Comparison of ENCODE assay signal across 8 cellular contexts in genomic region chr17:7352559-7352889, GRCh38. TPM values are rescaled to one million over a fixed set of nuclear protein-coding genes. Genes with fewer than 3 reads are reported as not detected.
DNase-seq lines count a peak whose midpoint lies in the region; ATAC-seq lines count a peak whose summit lies in the region.

No MANE protein-coding gene starts in this region.

- peaks cover 16% of the 10 kb centered on the region for H3K36me3 Mint-ChIP-seq in activated T-helper 1 cell treated with anti-CD3 and anti-CD28 coated beads, Interleukin-12 subunit alpha, Interleukin-12 subunit beta, Interleukin-2, Interleukin-4 antibody, amounts not matched to agents 30 ng/mL and 10 ng/mL and 1 ng/mL, durations not matched to agents 14 hours and 24 hours and 36 hours (ENCODE audit: low read depth)

- H3K4me3 Mint-ChIP-seq in activated T-helper 1 cell treated with anti-CD3 and anti-CD28 coated beads, Interleukin-12 subunit alpha, Interleukin-12 subunit beta, Interleukin-2, Interleukin-4 antibody, amounts not matched to agents 30 ng/mL and 10 ng/mL and 1 ng/mL, durations not matched to agents 14 hours and 24 hours and 36 hours = peak overlapping the region; percentile 84

- H3K4me1 ChIP-seq in iPS DF 6.9 (ENCODE audit: control insufficient read depth, insufficient read depth, low read length) = peaks cover 4% of the 10 kb centered on the region; the same call in 1 of the 2 replicates

- H3K9me3 ChIP-seq in iPS DF 6.9 (ENCODE audit: control insufficient read depth, insufficient read depth, low read length) = no peaks in the 10 kb centered on the region

- H3K27me3 Mint-ChIP-seq in activated T-helper 1 cell treated with anti-CD3 and anti-CD28 coated beads, Interleukin-12 subunit alpha, Interleukin-12 subunit beta, Interleukin-2, Interleukin-4 antibody, amounts not matched to agents 30 ng/mL and 10 ng/mL and 1 ng/mL, durations not matched to agents 14 hours and 24 hours and 36 hours (ENCODE audit: insufficient read depth) = no peaks in the 10 kb centered on the region

- H3K4me3 ChIP-seq in H7 (ENCODE audit: insufficient read depth, low read depth, low read length) (peak overlapping the region; percentile 76), iPS DF 6.9 (ENCODE audit: low read length) (peak overlapping the region; percentile 69; the same call in 1 of the 2 replicates), skin epidermis (peak overlapping the region; percentile 46 to 81 (median 68))

- H3K36me3 ChIP-seq in H7 (replicated peaks; ENCODE audit: control insufficient read depth, insufficient read depth, low read length) (no peaks in the 10 kb centered on the region), iPS DF 6.9 (ENCODE audit: control insufficient read depth, insufficient read depth, low read length) (no peaks in the 10 kb centered on the region)

- H3K27ac ChIP-seq in iPS DF 6.9 (ENCODE audit: low read length) = no peak overlapping the region
- H3K27ac ChIP-seq in skin epidermis = peak overlapping the region; percentile 78 to 99 (median 96)

- H3K27me3 ChIP-seq in H7 (ENCODE audit: control insufficient read depth, insufficient read depth, low read length) (peaks cover 5% of the 10 kb centered on the region; the same call in 1 of the 2 replicates), iPS DF 6.9 (ENCODE audit: control insufficient read depth, insufficient read depth, low read length) (no peaks in the 10 kb centered on the region)

- WGBS in iPS DF 6.9 (ENCODE audit: insufficient coverage, insufficient read length) = no CpG with 5 or more reads among the region's 8 CpGs

- no peaks in the 10 kb centered on the region for H3K9me3 Mint-ChIP-seq in activated T-helper 1 cell treated with anti-CD3 and anti-CD28 coated beads, Interleukin-12 subunit alpha, Interleukin-12 subunit beta, Interleukin-2, Interleukin-4 antibody, amounts not matched to agents 30 ng/mL and 10 ng/mL and 1 ng/mL, durations not matched to agents 14 hours and 24 hours and 36 hours

- ATAC-seq in GM21381 (IDR thresholded peaks at IDR 0.05; ENCODE audit: unreplicated experiment) (no peak), GM18867 (IDR thresholded peaks at IDR 0.05; ENCODE audit: unreplicated experiment) (no peak), GM19328 (IDR thresholded peaks at IDR 0.05; ENCODE audit: unreplicated experiment) (no peak)

- intact Hi-C loops in activated T-helper 1 cell treated with anti-CD3 and anti-CD28 coated beads, Interleukin-12 subunit alpha, Interleukin-12 subunit beta, Interleukin-2, Interleukin-4 antibody, amounts not matched to agents 30 ng/mL and 10 ng/mL and 1 ng/mL, durations not matched to agents 14 hours and 24 hours and 36 hours (cut with micrococcal nuclease) = loop anchor here (1.0 to 5.0 kb wide), 3 partner anchors 52 to 335 kb away; partner anchors contain the start of genes POLR2A, SLC35G6, TMEM256 and TP53

- no peak for DNase-seq in H7
- DNase-seq in activated T-helper 1 cell treated with anti-CD3 and anti-CD28 coated beads, Interleukin-12 subunit alpha, Interleukin-12 subunit beta, Interleukin-2, Interleukin-4 antibody, amounts not matched to agents 30 ng/mL and 10 ng/mL and 1 ng/mL, durations not matched to agents 14 hours and 24 hours and 36 hours (ENCODE audit: low spot score) = no peak
- DNase-seq in iPS DF 6.9 (ENCODE audit: low read depth, low spot score) = no peak
- DNase-seq in NCI-H146 (lab: John Stamatoyannopoulos, UW) = no peak

- peak overlapping the region; percentile 87 for H3K27ac Mint-ChIP-seq in activated T-helper 1 cell treated with anti-CD3 and anti-CD28 coated beads, Interleukin-12 subunit alpha, Interleukin-12 subunit beta, Interleukin-2, Interleukin-4 antibody, amounts not matched to agents 30 ng/mL and 10 ng/mL and 1 ng/mL, durations not matched to agents 14 hours and 24 hours and 36 hours

- peaks cover 41% of the 10 kb centered on the region for H3K4me1 Mint-ChIP-seq in activated T-helper 1 cell treated with anti-CD3 and anti-CD28 coated beads, Interleukin-12 subunit alpha, Interleukin-12 subunit beta, Interleukin-2, Interleukin-4 antibody, amounts not matched to agents 30 ng/mL and 10 ng/mL and 1 ng/mL, durations not matched to agents 14 hours and 24 hours and 36 hours (ENCODE audit: low read depth)

RNA-seq across cellular contexts. Expression of gene KCTD11, which starts 0.6 kb away (rescaled TPM):
- 1.1 and 2.2 TPM in 2 replicates for total RNA-seq in H7 (2014; rRNA removed; shearing (Covaris generic))
- total RNA-seq in activated T-helper 1 cell treated with anti-CD3 and anti-CD28 coated beads, Interleukin-12 subunit alpha, Interleukin-12 subunit beta, Interleukin-2, Interleukin-4 antibody, amounts not matched to agents 30 ng/mL and 10 ng/mL and 1 ng/mL, durations not matched to agents 14 hours and 24 hours and 36 hours = 5.3 TPM in 2 replicates

RNA-seq across cellular contexts. Expression of gene TMEM95, which starts 2.4 kb away (rescaled TPM):
- total RNA-seq in H7 (2014; rRNA removed; shearing (Covaris generic)) = not detected in 2 replicates
- total RNA-seq in activated T-helper 1 cell treated with anti-CD3 and anti-CD28 coated beads, Interleukin-12 subunit alpha, Interleukin-12 subunit beta, Interleukin-2, Interleukin-4 antibody, amounts not matched to agents 30 ng/mL and 10 ng/mL and 1 ng/mL, durations not matched to agents 14 hours and 24 hours and 36 hours = 0.17 TPM in 1 of 2 replicates, not detected in the other

RNA-seq across cellular contexts. Expression of gene ACAP1, which starts 16.2 kb away (rescaled TPM):
- total RNA-seq in H7 (2014; rRNA removed; shearing (Covaris generic)) = 17.8 and 34.5 TPM in 2 replicates
- 260 and 266 TPM in 2 replicates for total RNA-seq in activated T-helper 1 cell treated with anti-CD3 and anti-CD28 coated beads, Interleukin-12 subunit alpha, Interleukin-12 subunit beta, Interleukin-2, Interleukin-4 antibody, amounts not matched to agents 30 ng/mL and 10 ng/mL and 1 ng/mL, durations not matched to agents 14 hours and 24 hours and 36 hours

RNA-seq across cellular contexts. Expression of gene NEURL4, which starts 23.4 kb away (rescaled TPM):
- total RNA-seq in H7 (2014; rRNA removed; shearing (Covaris generic)) = 33.5 and 34.1 TPM in 2 replicates
- total RNA-seq in activated T-helper 1 cell treated with anti-CD3 and anti-CD28 coated beads, Interleukin-12 subunit alpha, Interleukin-12 subunit beta, Interleukin-2, Interleukin-4 antibody, amounts not matched to agents 30 ng/mL and 10 ng/mL and 1 ng/mL, durations not matched to agents 14 hours and 24 hours and 36 hours = 57.1 and 60.9 TPM in 2 replicates

RNA-seq across cellular contexts. Expression of gene TNK1, which starts 28.4 kb away (rescaled TPM):
- total RNA-seq in H7 (2014; rRNA removed; shearing (Covaris generic)) = 7.0 and 8.9 TPM in 2 replicates
- total RNA-seq in activated T-helper 1 cell treated with anti-CD3 and anti-CD28 coated beads, Interleukin-12 subunit alpha, Interleukin-12 subunit beta, Interleukin-2, Interleukin-4 antibody, amounts not matched to agents 30 ng/mL and 10 ng/mL and 1 ng/mL, durations not matched to agents 14 hours and 24 hours and 36 hours = 3.8 and 4.9 TPM in 2 replicates
